In genomic region chr3:136276049-136276755, GRCh38 we compare ENCODE assay signal across 21 cellular contexts. TPM values are rescaled to one million over a fixed set of nuclear protein-coding genes. Genes with fewer than 3 reads are reported as not detected.
DNase-seq lines count a peak whose midpoint lies in the region; ATAC-seq and TF ChIP-seq lines count a peak whose summit lies in the region.
"Had no signal": no experiment of that assay in that cellular context is flagged by ENCODE, and none has a peak within 500 bp of the region (broad histone marks: within the 10 kb centered on the region; RNA-seq: fewer than 3 reads in every experiment).

No MANE protein-coding gene starts in this region.

- CTCF ChIA-PET in WTC11 (lab: Charles Lee): interaction anchor here (0.5 to 2.0 kb wide), 8 partner anchors 11 to 895 kb away, joined by 3 to 7 read pairs (median 4); partner anchors contain the start of gene STAG1

- H3K36me3 ChIP-seq in cardiac muscle cell: no peaks in the 10 kb centered on the region
- peaks cover 15% of the 10 kb centered on the region for H3K36me3 ChIP-seq in right atrium auricular region
- H3K36me3 ChIP-seq in vagina: peaks cover 0 to 14% of the 10 kb centered on the region in 2 donors

- TF ChIP-seq POLR2A in erythroblast (IDR thresholded peaks at IDR 0.05; ENCODE audit: low read length) (no peak), vagina (IDR thresholded peaks at IDR 0.05) (no peak)

- POLR2A ChIA-PET in WTC11 (lab: Charles Lee): no interaction called here

- peaks cover 34% of the 10 kb centered on the region for H3K4me1 Mint-ChIP-seq in WTC11
- no peaks in the 10 kb centered on the region for H3K4me1 Mint-ChIP-seq in type B pancreatic cell (ENCODE audit: unreplicated experiment)
- H3K4me1 Mint-ChIP-seq in immature natural killer cell: peaks cover 21 to 39% of the 10 kb centered on the region in 2 donors
- H3K4me1 Mint-ChIP-seq in CD14-positive monocyte: no peaks in the 10 kb centered on the region

- no peak overlapping the region for H3K27ac Mint-ChIP-seq in WTC11
- H3K27ac Mint-ChIP-seq in type B pancreatic cell: no peak overlapping the region
- no peak overlapping the region for H3K27ac Mint-ChIP-seq in immature natural killer cell
- H3K27ac Mint-ChIP-seq in CD14-positive monocyte: peak overlapping the region in 1 of 7 donors; percentile 21
- H3K27ac Mint-ChIP-seq: activated naive CD8-positive, alpha-beta T cell treated with anti-CD3 and anti-CD28 coated beads, Interleukin-2, amount 10 ng/mL, durations not matched to agents 7 days and 5 days; activated T-helper 1 cell treated with anti-CD3 and anti-CD28 coated beads, Interleukin-12 subunit alpha, Interleukin-12 subunit beta, Interleukin-2, Interleukin-4 antibody, amounts not matched to agents 30 ng/mL and 10 ng/mL and 1 ng/mL, durations not matched to agents 14 hours and 24 hours and 36 hours; CD4-positive, alpha-beta T cell; stimulated activated effector memory CD8-positive, alpha-beta T cell treated with anti-CD3 and anti-CD28 coated beads, Interleukin-12 subunit alpha, Interleukin-12 subunit beta, amount 100 ng/mL, for 72 hours had no signal

- H3K9me3 ChIP-seq in cardiac muscle cell (ENCODE audit: low read depth) (no peaks in the 10 kb centered on the region), right atrium auricular region (peaks cover 4 to 26% of the 10 kb centered on the region in 2 donors), vagina (no peaks in the 10 kb centered on the region)

- intact Hi-C loops in vagina (cut with DNase I): no loop called here
- intact Hi-C loops in CD14-positive monocyte (cut with micrococcal nuclease): no loop called here

- no peaks in the 10 kb centered on the region for H3K27me3 Mint-ChIP-seq in WTC11 (ENCODE audit: low read depth)
- no peaks in the 10 kb centered on the region for H3K27me3 Mint-ChIP-seq in type B pancreatic cell
- peaks cover 0 to 1% (median 0%) of the 10 kb centered on the region in 3 donors for H3K27me3 Mint-ChIP-seq in immature natural killer cell (ENCODE audit: low read depth in 3 of 3)
- H3K27me3 Mint-ChIP-seq in CD14-positive monocyte (ENCODE audit: low read depth in 3 of 3): no peaks in the 10 kb centered on the region
- H3K27me3 Mint-ChIP-seq: activated naive CD8-positive, alpha-beta T cell treated with anti-CD3 and anti-CD28 coated beads, Interleukin-2, amount 10 ng/mL, durations not matched to agents 7 days and 5 days; CD4-positive, alpha-beta T cell; effector memory CD8-positive, alpha-beta T cell had no signal

- H3K9me3 Mint-ChIP-seq in WTC11: peaks cover 21% of the 10 kb centered on the region
- H3K9me3 Mint-ChIP-seq in type B pancreatic cell: peaks cover 23% of the 10 kb centered on the region
- peaks cover 0 to 19% (median 9%) of the 10 kb centered on the region in 6 donors for H3K9me3 Mint-ChIP-seq in immature natural killer cell
- peaks cover 16 to 38% (median 28%) of the 10 kb centered on the region in 7 donors for H3K9me3 Mint-ChIP-seq in CD14-positive monocyte

- H3K36me3 Mint-ChIP-seq in WTC11: peaks cover 34% of the 10 kb centered on the region
- peaks cover 49% of the 10 kb centered on the region for H3K36me3 Mint-ChIP-seq in type B pancreatic cell
- peaks cover 37 to 57% (median 45%) of the 10 kb centered on the region in 3 donors for H3K36me3 Mint-ChIP-seq in immature natural killer cell
- H3K36me3 Mint-ChIP-seq in CD14-positive monocyte: peaks cover 46 to 79% of the 10 kb centered on the region in 2 donors

- TF ChIP-seq CTCF in cardiac muscle cell (IDR thresholded peaks at IDR 0.05; ENCODE audit: low read depth, low read length) (peak; percentile 6), right atrium auricular region (IDR thresholded peaks at IDR 0.05) (no peak), WTC11 (IDR thresholded peaks at IDR 0.05) (no peak), type B pancreatic cell (conservative IDR thresholded peaks at IDR 0.05) (peak; percentile 26), vagina (IDR thresholded peaks at IDR 0.05) (no peak), CD14-positive monocyte (IDR thresholded peaks at IDR 0.05) (no peak)

- H3K4me1 ChIP-seq in cardiac muscle cell (ENCODE audit: low read depth) (no peaks in the 10 kb centered on the region), right atrium auricular region (no peaks in the 10 kb centered on the region), vagina (no peaks in the 10 kb centered on the region)
- H3K4me1 ChIP-seq: left lung, tibial nerve had no signal

- H3K4me3 Mint-ChIP-seq in WTC11: no peak overlapping the region
- H3K4me3 Mint-ChIP-seq in type B pancreatic cell: no peak overlapping the region
- no peak overlapping the region for H3K4me3 Mint-ChIP-seq in immature natural killer cell
- no peak overlapping the region for H3K4me3 Mint-ChIP-seq in CD14-positive monocyte
- H3K4me3 Mint-ChIP-seq: activated naive CD8-positive, alpha-beta T cell treated with anti-CD3 and anti-CD28 coated beads, Interleukin-2, amount 10 ng/mL, durations not matched to agents 7 days and 5 days; activated T-helper 1 cell treated with anti-CD3 and anti-CD28 coated beads, Interleukin-12 subunit alpha, Interleukin-12 subunit beta, Interleukin-2, Interleukin-4 antibody, amounts not matched to agents 30 ng/mL and 10 ng/mL and 1 ng/mL, durations not matched to agents 14 hours and 24 hours and 36 hours; CD4-positive, alpha-beta T cell; effector memory CD8-positive, alpha-beta T cell; stimulated activated effector memory CD8-positive, alpha-beta T cell treated with anti-CD3 and anti-CD28 coated beads, Interleukin-12 subunit alpha, Interleukin-12 subunit beta, amount 100 ng/mL, for 72 hours had no signal

- ATAC-seq in WTC11: peak; percentile 25; the same call in 1 of the 2 replicates
- ATAC-seq: effector memory CD8-positive, alpha-beta T cell; left lung; stimulated activated effector memory CD8-positive, alpha-beta T cell treated with anti-CD3 and anti-CD28 coated beads, Interleukin-12 subunit alpha, Interleukin-12 subunit beta, amount 100 ng/mL, for 72 hours had no signal

- H3K27me3 ChIP-seq in cardiac muscle cell: no peaks in the 10 kb centered on the region
- H3K27me3 ChIP-seq in right atrium auricular region: no peaks in the 10 kb centered on the region
- H3K27me3 ChIP-seq in vagina: no peaks in the 10 kb centered on the region
- H3K27me3 ChIP-seq: left lung, SJCRH30, tibial nerve had no signal

- DNase-seq in cardiac muscle cell (ENCODE audit: low read depth in 1 of 2, low spot score in 1 of 2): peak in 1 of 2 donors; percentile 6
- DNase-seq in right atrium auricular region (ENCODE audit: low spot score): no peak
- no peak for DNase-seq in WTC11 (ENCODE audit: low spot score)
- peak; percentile 7 to 29 for DNase-seq in erythroblast (lab: John Stamatoyannopoulos, UW)
- DNase-seq in type B pancreatic cell (ENCODE audit: extremely low spot score, unreplicated experiment): no peak
- no peak for DNase-seq in vagina (ENCODE audit: extremely low spot score in 2 of 2)
- no peak for DNase-seq in immature natural killer cell
- no peak for DNase-seq in CD14-positive monocyte (ENCODE audit: low spot score)
- DNase-seq: activated naive CD8-positive, alpha-beta T cell treated with anti-CD3 and anti-CD28 coated beads, Interleukin-2, amount 10 ng/mL, durations not matched to agents 7 days and 5 days; CD4-positive, alpha-beta T cell; central memory CD4-positive, alpha-beta T cell; effector memory CD8-positive, alpha-beta T cell; foreskin melanocyte; left lung; NCI-H2107; NCI-H526; stimulated activated CD4-positive, alpha-beta T cell treated with anti-CD3 and anti-CD28 coated beads, Interleukin-15, amount 100 ng/mL, for 24 hours had no signal

- H3K4me3 ChIP-seq in cardiac muscle cell (no peak overlapping the region), right atrium auricular region (no peak overlapping the region), vagina (no peak overlapping the region)
- H3K4me3 ChIP-seq: left lung, SJCRH30, tibial nerve had no signal

- H3K27ac ChIP-seq in cardiac muscle cell: no peak overlapping the region
- no peak overlapping the region for H3K27ac ChIP-seq in right atrium auricular region
- H3K27ac ChIP-seq in vagina: no peak overlapping the region
- H3K27ac ChIP-seq: left lung, SJCRH30, tibial nerve had no signal

TF ChIP-seq in WTC11, 78 proteins besides CTCF, POLR2A, EP300 and RAD21 (continues in another document):
- TF ChIP-seq ZMAT4 (CRISPR knock-in tag; IDR thresholded peaks at IDR 0.05) (no peak), JAZF1 (CRISPR knock-in tag; IDR thresholded peaks at IDR 0.05) (no peak), ZNF263 (CRISPR knock-in tag; IDR thresholded peaks at IDR 0.05; ENCODE audit: low read depth) (no peak), SOX15 (CRISPR knock-in tag; IDR thresholded peaks at IDR 0.05) (no peak), ZNF232 (CRISPR knock-in tag; IDR thresholded peaks at IDR 0.05) (no peak), SP1 (CRISPR knock-in tag; conservative IDR thresholded peaks at IDR 0.05) (no peak), ERG (CRISPR knock-in tag; IDR thresholded peaks at IDR 0.05) (no peak)

RNA-seq across cellular contexts. Expression of gene PCCB, which starts 26.1 kb away (rescaled TPM):
- total RNA-seq in cardiac muscle cell: 65.8 and 74.0 TPM in 2 replicates
- 57.8 and 77.1 TPM in 2 replicates for polyA plus RNA-seq in cardiac muscle cell
- total RNA-seq in right atrium auricular region: 100 to 1,000 TPM in 1 of 2 donors, 10 to 100 TPM in 1; 43.2 to 112 TPM
- 69.0 to 77.2 TPM (median 72.1 TPM) in 3 replicates for total RNA-seq in WTC11 (2021)
- 27.2 and 41.0 TPM in 2 replicates for total RNA-seq in type B pancreatic cell (ENCODE audit: low replicate concordance)
- total RNA-seq in vagina: 16.7 TPM
- polyA plus RNA-seq in immature natural killer cell: 10 to 100 TPM; 41.8 to 73.3 (median 61.5) TPM
- polyA plus RNA-seq in CD14-positive monocyte: 10 to 100 TPM; 31.6 to 41.7 TPM

Comparison
In these comparisons a context has a peak if more than half of its experiments do, and no peak if none do; other contexts are left out.
1. CTCF ChIP-seq: peak in cardiac muscle cell (single experiment) and type B pancreatic cell (single experiment); none in right atrium auricular region (0 of 2), WTC11 (single experiment), vagina (0 of 3) and CD14-positive monocyte (single experiment).
2. DNase-seq: peak in erythroblast (2 of 2); none in right atrium auricular region (single experiment), WTC11 (single experiment), type B pancreatic cell (single experiment), vagina (0 of 2), immature natural killer cell (0 of 3) and CD14-positive monocyte (single experiment).